8 cellular contexts compared by ENCODE assay signal in the genomic region with DNA sequence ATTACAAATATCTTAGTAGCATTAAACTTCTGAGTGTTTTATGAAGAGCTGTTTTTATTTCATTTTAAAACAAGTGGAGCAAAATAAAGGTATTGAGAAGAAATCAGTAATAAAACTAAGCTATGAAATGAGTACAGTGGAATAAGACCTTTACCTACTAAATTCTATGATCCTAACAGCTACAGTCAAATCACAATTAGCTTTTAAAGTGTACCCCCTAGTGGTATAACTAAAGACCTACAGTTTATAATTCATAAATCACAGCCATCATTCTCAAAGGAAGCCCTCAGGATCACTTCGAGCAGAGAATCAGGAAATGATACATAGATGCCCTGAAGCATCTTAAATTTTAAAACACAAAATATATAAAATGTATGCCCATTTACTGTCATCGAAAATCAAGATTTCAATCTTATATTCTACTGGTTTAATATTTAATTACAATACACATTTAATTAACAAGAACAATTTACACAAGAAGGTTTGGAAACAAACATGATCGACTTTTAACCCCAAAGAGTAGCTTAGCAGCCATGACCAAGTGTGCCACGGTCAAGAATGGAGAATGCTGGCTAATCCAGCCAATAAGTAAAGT. TPM values are rescaled to one million over a fixed set of nuclear protein-coding genes. Genes with fewer than 3 reads are reported as not detected.
A peak's percentile ranks its signal among the peaks of the same experiment; 100 is the strongest.
DNase-seq lines count a peak whose midpoint lies in the region; ATAC-seq and TF ChIP-seq lines count a peak whose summit lies in the region.

No MANE protein-coding gene starts in this region.

- H3K36me3 Mint-ChIP-seq in MCF 10A (ENCODE audit: insufficient read depth, unreplicated experiment): peaks cover 84% of the 10 kb centered on the region

- in situ Hi-C loops in GM13976 (cut with MboI; ENCODE audit: low sequenced_read_pairs, unreplicated experiment): no loop called here

- peaks cover 2% of the 10 kb centered on the region for H3K4me1 Mint-ChIP-seq in MCF 10A (ENCODE audit: insufficient read depth, unreplicated experiment)

- DNase-seq in AG04450 (ENCODE audit: low read depth, low spot score) (no peak), GM13976 (ENCODE audit: low spot score) (peak; percentile 34), NCI-H2171 treated with DMSO at 0.1 percent for 48 hours (lab: John Stamatoyannopoulos, UW) (peak; percentile 42), MCF 10A (ENCODE audit: unreplicated experiment) (peak; percentile 46), left lung (no peak), head of caudate nucleus (no peak)
- DNase-seq in activated naive CD4-positive, alpha-beta T cell treated with anti-CD3 and anti-CD28 coated beads, Interleukin-2, amount 50 U/mL, for 16 hours: no peak

- H3K4me3 ChIP-seq in AG04450 (ENCODE audit: low read depth, low read length): no peak overlapping the region
- H3K4me3 ChIP-seq in left lung: no peak overlapping the region

- H3K27ac Mint-ChIP-seq in MCF 10A (ENCODE audit: low read depth, unreplicated experiment): no peak overlapping the region

- peaks cover 0 to 90% of the 10 kb centered on the region in 2 donors for H3K36me3 ChIP-seq in left lung

- no peaks in the 10 kb centered on the region for H3K9me3 ChIP-seq in AG04450 (ENCODE audit: control insufficient read depth, insufficient read depth, low read length)
- no peaks in the 10 kb centered on the region for H3K9me3 ChIP-seq in left lung

- no peaks in the 10 kb centered on the region for H3K9me3 Mint-ChIP-seq in MCF 10A (ENCODE audit: unreplicated experiment)

- H3K27me3 Mint-ChIP-seq in MCF 10A (ENCODE audit: insufficient read depth, unreplicated experiment): no peaks in the 10 kb centered on the region

- ATAC-seq in HG02884 (IDR thresholded peaks at IDR 0.05; ENCODE audit: unreplicated experiment) (peak; percentile 75), left lung (peak; percentile 83)

- POLR2A ChIA-PET in AG04450 (lab: Yijun Ruan, JAX) (interaction anchor here (1.4 kb wide), 1 partner anchor 12 kb away, joined by 8 read pairs; a partner anchor contains a TSS), MCF 10A (lab: Yijun Ruan, JAX) (interaction anchor here (0.9 to 2.7 kb wide), 5 partner anchors 9 to 331 kb away, joined by 3 to 16 read pairs (median 5); a partner anchor contains a TSS)

- CTCF ChIA-PET in AG04450 (lab: Charles Lee): interaction anchor here (0.6 to 5.0 kb wide), 32 partner anchors 8 to 430 kb away, joined by 3 to 80 read pairs (median 4); a partner anchor contains a TSS
- CTCF ChIA-PET in MCF 10A (lab: Yijun Ruan, JAX): interaction anchor here (0.5 to 4.7 kb wide), 17 partner anchors 8 to 436 kb away, joined by 3 to 38 read pairs (median 4); a partner anchor contains a TSS

- H3K4me3 Mint-ChIP-seq in MCF 10A (ENCODE audit: unreplicated experiment): no peak overlapping the region

- peaks cover 0 to 26% of the 10 kb centered on the region in 2 donors for H3K4me1 ChIP-seq in left lung

- H3K27ac ChIP-seq in AG04450 (ENCODE audit: low read depth, low read length): no peak overlapping the region
- peak overlapping the region in 1 of 2 donors; percentile 45 for H3K27ac ChIP-seq in left lung

- TF ChIP-seq CTCF in AG04450 (IDR thresholded peaks at IDR 0.05; ENCODE audit: low read depth, low read length) (peak; percentile 66), GM13976 (IDR thresholded peaks at IDR 0.05; ENCODE audit: borderline replicate concordance, control extremely low read depth, extremely low read depth, insufficient read depth, missing control alignments) (peak; percentile 24), MCF 10A (IDR thresholded peaks at IDR 0.05; ENCODE audit: unreplicated experiment) (peak; percentile 54), left lung (IDR thresholded peaks at IDR 0.05) (peak; percentile 53 to 62)

- no TSS peak for BruUV-seq in MCF 10A (replicated peaks; lab: Mats Ljungman, UMichigan)

- intact Hi-C loops in MCF 10A (cut with micrococcal nuclease) (loop anchor here (1.0 kb wide), 2 partner anchors 330 to 429 kb away; no protein-coding TSS in a partner anchor), left lung (cut with DNase I) (no loop called here), head of caudate nucleus (cut with DNase I) (no loop called here)

- H3K27me3 ChIP-seq in AG04450 (ENCODE audit: control insufficient read depth, insufficient read depth, low read length) (no peaks in the 10 kb centered on the region), left lung (no peaks in the 10 kb centered on the region)

RNA-seq across cellular contexts. Expression of a gene that starts 12.3 kb away (rescaled TPM):
- polyA plus RNA-seq in AG04450 (2011; rRNA removed): 41.4 and 53.8 TPM in 2 replicates
- 64.7 and 80.1 TPM in 2 replicates for polyA minus RNA-seq in AG04450 (2011; rRNA and poly(A)+ RNA removed)
- total RNA-seq in MCF 10A (2022) (51.5 and 56.9 TPM in 2 replicates), left lung (10 to 100 TPM; 31.9 to 50.1 TPM)

Comparison
In these comparisons a context has a peak if more than half of its experiments do, and no peak if none do; other contexts are left out.
1. DNase-seq: peak in GM13976 (single experiment), NCI-H2171 treated with DMSO at 0.1 percent for 48 hours (single experiment) and MCF 10A (single experiment); none in AG04450 (single experiment), left lung (0 of 2), head of caudate nucleus (0 of 42) and activated naive CD4-positive, alpha-beta T cell treated with anti-CD3 and anti-CD28 coated beads, Interleukin-2, amount 50 U/mL, for 16 hours (single experiment).
2. Peak in every context shown above with its lines, with median percentiles within 50 percentile points of each other: CTCF ChIP-seq.